In the genomic region with DNA sequence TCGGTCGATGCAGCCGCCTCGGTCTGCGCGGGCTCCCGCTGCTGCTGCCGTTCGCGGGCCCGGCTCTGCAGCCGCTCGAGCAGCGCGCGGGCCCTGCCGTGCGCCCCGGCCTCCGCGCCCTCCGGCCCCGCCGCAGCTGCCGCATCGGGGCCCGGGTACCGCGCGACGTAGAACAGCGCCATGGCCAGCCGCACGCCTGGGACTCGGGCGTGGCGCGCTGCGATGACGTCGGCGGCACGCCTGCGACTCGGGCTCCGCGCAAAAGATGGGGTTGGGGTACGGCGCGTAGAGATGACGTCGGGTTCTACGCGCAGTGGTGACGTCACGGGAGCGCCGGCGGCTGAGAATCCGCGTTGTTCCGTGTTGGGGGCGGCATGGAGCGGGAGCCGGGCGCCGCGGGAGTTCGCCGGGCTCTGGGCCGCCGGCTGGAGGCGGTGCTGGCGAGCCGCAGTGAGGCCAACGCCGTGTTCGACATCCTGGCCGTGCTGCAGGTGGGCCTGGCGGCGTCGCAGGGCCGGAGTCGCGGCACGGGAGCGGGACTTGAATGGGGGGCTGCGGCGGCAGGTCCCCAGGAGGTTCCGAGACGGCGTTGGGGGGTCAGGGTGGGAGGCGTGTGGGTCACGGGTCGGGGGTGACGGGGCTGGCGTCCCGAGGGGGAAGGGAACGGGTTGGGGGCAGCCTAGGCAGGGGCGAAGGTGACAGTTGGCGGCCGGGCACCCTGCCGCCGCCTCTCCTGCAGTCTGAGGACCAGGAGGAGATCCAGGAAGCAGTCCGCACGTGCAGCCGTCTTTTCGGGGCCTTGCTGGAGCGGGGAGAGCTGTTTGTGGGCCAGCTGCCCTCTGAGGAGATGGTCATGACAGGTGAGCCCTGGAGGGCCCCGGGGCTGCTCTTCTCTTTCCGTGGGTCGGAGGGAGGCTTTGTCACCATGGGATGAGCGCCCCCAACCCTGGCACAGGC, we compare ENCODE assay signal across 8 cellular contexts. TPM values are rescaled to one million over a fixed set of nuclear protein-coding genes. Genes with fewer than 3 reads are reported as not detected.
DNase-seq lines count a peak whose midpoint lies in the region; ATAC-seq, FAIRE-seq and TF ChIP-seq lines count a peak whose summit lies in the region.

A gene with protein sequence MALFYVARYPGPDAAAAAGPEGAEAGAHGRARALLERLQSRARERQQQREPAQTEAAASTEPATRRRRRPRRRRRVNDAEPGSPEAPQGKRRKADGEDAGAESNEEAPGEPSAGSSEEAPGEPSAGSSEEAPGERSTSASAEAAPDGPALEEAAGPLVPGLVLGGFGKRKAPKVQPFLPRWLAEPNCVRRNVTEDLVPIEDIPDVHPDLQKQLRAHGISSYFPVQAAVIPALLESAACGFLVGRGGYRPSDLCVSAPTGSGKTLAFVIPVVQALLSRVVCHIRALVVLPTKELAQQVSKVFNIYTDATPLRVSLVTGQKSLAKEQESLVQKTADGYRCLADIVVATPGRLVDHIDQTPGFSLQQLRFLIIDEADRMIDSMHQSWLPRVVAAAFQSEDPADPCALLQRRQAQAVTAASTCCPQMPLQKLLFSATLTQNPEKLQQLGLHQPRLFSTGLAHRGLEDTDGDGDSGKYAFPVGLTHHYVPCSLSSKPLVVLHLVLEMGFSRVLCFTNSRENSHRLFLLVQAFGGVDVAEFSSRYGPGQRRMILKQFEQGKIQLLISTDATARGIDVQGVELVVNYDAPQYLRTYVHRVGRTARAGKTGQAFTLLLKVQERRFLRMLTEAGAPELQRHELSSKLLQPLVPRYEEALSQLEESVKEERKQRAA (minus strand): TSS at position 205 of the 957 bp plus-strand sequence. CDS start 23 bp downstream, at position 182.
A gene (plus strand): TSS at position 343 of the 957 bp plus-strand sequence. CDS start 32 bp downstream, at position 375.

- peak within 1 kb of the TSS; percentile 95 for H3K4me3 Mint-ChIP-seq in activated T-cell treated with anti-CD3 and anti-CD28 coated beads, Interleukin-2, amount 50 U/mL, for 72 hours
- peak within 1 kb of the TSS; percentile 91 to 98 (median 94) for H3K4me3 Mint-ChIP-seq in naive B cell
- peak within 1 kb of the TSS; percentile 85 for H3K4me3 Mint-ChIP-seq in stimulated activated effector memory CD8-positive, alpha-beta T cell treated with anti-CD3 and anti-CD28 coated beads, Interleukin-12 subunit alpha, Interleukin-12 subunit beta, amount 100 ng/mL, for 72 hours

- H3K4me2 ChIP-seq in DND-41 (ENCODE audit: insufficient read depth, low read length), result peak within 1 kb of the TSS; percentile 100
- H3K4me2 ChIP-seq in KMS-11, result peak within 1 kb of the TSS; percentile 57

- H3K79me2 ChIP-seq in DND-41 (ENCODE audit: insufficient read depth, low read length), result peaks cover 72% of the 10 kb centered on the region
- peaks cover 32% of the 10 kb centered on the region for H3K79me2 ChIP-seq in KMS-11 (ENCODE audit: insufficient read depth, low read depth)

- H3K27ac ChIP-seq in DND-41 (ENCODE audit: low read length), result peak within 1 kb of the TSS; percentile 84
- H3K27ac ChIP-seq in KMS-11, result peak within 1 kb of the TSS; percentile 44; the same call in 1 of the 2 replicates

- TF ChIP-seq CTCF in DND-41 (IDR thresholded peaks at IDR 0.05; ENCODE audit: borderline replicate concordance, extremely low read depth, low read length, poor library complexity, severe bottlenecking) (no peak), KMS-11 (conservative IDR thresholded peaks at IDR 0.05; ENCODE audit: low read depth, low read length) (no peak)

- FAIRE-seq in RCC 7860 (lab: Jason Lieb, UNC), result no peak

- peak within 1 kb of the TSS; percentile 97 for H2AFZ ChIP-seq in DND-41 (ENCODE audit: low read depth, low read length)
- peak within 1 kb of the TSS; percentile 26; the same call in 1 of the 2 replicates for H2AFZ ChIP-seq in KMS-11 (ENCODE audit: low read depth)

- H3K4me3 ChIP-seq in DND-41 (ENCODE audit: low read depth in 1 of 2, low read length in 2 of 2) (peak within 1 kb of the TSS; percentile 94 to 100), KMS-11 (IDR thresholded peaks at IDR 0.05; ENCODE audit: insufficient read depth, low read depth, low read length) (no peak within 1 kb of the TSS)

- DNase-seq in DND-41 (peak; percentile 94), RCC 7860 (ENCODE audit: low spot score) (peak; percentile 75), fibroblast of gingiva (ENCODE audit: low read depth) (peak; percentile 94), naive B cell (peak; percentile 95)
- peak; percentile 96 to 97 for DNase-seq in activated T-cell treated with anti-CD3 and anti-CD28 coated beads, Interleukin-2, amount 50 U/mL, for 72 hours
- peak; percentile 99 for DNase-seq in stimulated activated effector memory CD8-positive, alpha-beta T cell treated with anti-CD3 and anti-CD28 coated beads, Interleukin-12 subunit alpha, Interleukin-12 subunit beta, amount 100 ng/mL, for 72 hours (ENCODE audit: low spot score in 2 of 2)

- no peaks in the 10 kb centered on the region for H3K9me3 Mint-ChIP-seq in activated T-cell treated with anti-CD3 and anti-CD28 coated beads, Interleukin-2, amount 50 U/mL, for 72 hours
- H3K9me3 Mint-ChIP-seq in naive B cell, result no peaks in the 10 kb centered on the region
- no peaks in the 10 kb centered on the region for H3K9me3 Mint-ChIP-seq in stimulated activated effector memory CD8-positive, alpha-beta T cell treated with anti-CD3 and anti-CD28 coated beads, Interleukin-12 subunit alpha, Interleukin-12 subunit beta, amount 100 ng/mL, for 72 hours

- ATAC-seq in DND-41 (ENCODE audit: insufficient read depth, low read depth) (peak; percentile 81), GM21737 (IDR thresholded peaks at IDR 0.05; ENCODE audit: unreplicated experiment) (peak; percentile 72), naive B cell (ENCODE audit: low read depth in 2 of 2) (peak; percentile 94)
- peak; percentile 97 for ATAC-seq in activated T-cell treated with anti-CD3 and anti-CD28 coated beads, Interleukin-2, amount 50 U/mL, for 72 hours (replicated peaks in 1 of 2)
- peak; percentile 96 for ATAC-seq in stimulated activated effector memory CD8-positive, alpha-beta T cell treated with anti-CD3 and anti-CD28 coated beads, Interleukin-12 subunit alpha, Interleukin-12 subunit beta, amount 100 ng/mL, for 72 hours

- H3K36me3 Mint-ChIP-seq in activated T-cell treated with anti-CD3 and anti-CD28 coated beads, Interleukin-2, amount 50 U/mL, for 72 hours (ENCODE audit: insufficient read depth in 2 of 2), result peaks cover 5% of the 10 kb centered on the region in 2 donors
- no peaks in the 10 kb centered on the region for H3K36me3 Mint-ChIP-seq in naive B cell
- peaks cover 57% of the 10 kb centered on the region for H3K36me3 Mint-ChIP-seq in stimulated activated effector memory CD8-positive, alpha-beta T cell treated with anti-CD3 and anti-CD28 coated beads, Interleukin-12 subunit alpha, Interleukin-12 subunit beta, amount 100 ng/mL, for 72 hours

- no peaks in the 10 kb centered on the region for H3K27me3 Mint-ChIP-seq in activated T-cell treated with anti-CD3 and anti-CD28 coated beads, Interleukin-2, amount 50 U/mL, for 72 hours (ENCODE audit: low read depth)
- H3K27me3 Mint-ChIP-seq in naive B cell, result no peaks in the 10 kb centered on the region

- H3K27ac Mint-ChIP-seq in activated T-cell treated with anti-CD3 and anti-CD28 coated beads, Interleukin-2, amount 50 U/mL, for 72 hours, result peak within 1 kb of the TSS; percentile 99
- H3K27ac Mint-ChIP-seq in naive B cell, result peak within 1 kb of the TSS; percentile 91 to 100 (median 98)
- peak within 1 kb of the TSS; percentile 97 for H3K27ac Mint-ChIP-seq in stimulated activated effector memory CD8-positive, alpha-beta T cell treated with anti-CD3 and anti-CD28 coated beads, Interleukin-12 subunit alpha, Interleukin-12 subunit beta, amount 100 ng/mL, for 72 hours

- peaks cover 69% of the 10 kb centered on the region for H3K36me3 ChIP-seq in DND-41 (ENCODE audit: insufficient read depth, low read length)
- H3K36me3 ChIP-seq in KMS-11 (ENCODE audit: insufficient read depth), result no peaks in the 10 kb centered on the region

- H3K27me3 ChIP-seq in DND-41 (ENCODE audit: insufficient read depth, low read length, poor library complexity) (no peaks in the 10 kb centered on the region), KMS-11 (ENCODE audit: insufficient read depth, low read depth) (no peaks in the 10 kb centered on the region)

- peaks cover 67% of the 10 kb centered on the region for H4K20me1 ChIP-seq in DND-41 (ENCODE audit: insufficient read depth, low read length)
- H4K20me1 ChIP-seq in KMS-11 (ENCODE audit: insufficient read depth), result no peaks in the 10 kb centered on the region

- H3K4me1 ChIP-seq in DND-41 (ENCODE audit: insufficient read depth, low read length) (peaks cover 42% of the 10 kb centered on the region), KMS-11 (ENCODE audit: low read depth, poor library complexity, severe bottlenecking) (peaks cover 4% of the 10 kb centered on the region)

- H3K4me1 Mint-ChIP-seq in activated T-cell treated with anti-CD3 and anti-CD28 coated beads, Interleukin-2, amount 50 U/mL, for 72 hours (ENCODE audit: low read depth), result peaks cover 29% of the 10 kb centered on the region
- H3K4me1 Mint-ChIP-seq in naive B cell, result peaks cover 26 to 28% (median 27%) of the 10 kb centered on the region in 3 donors
- peaks cover 37% of the 10 kb centered on the region for H3K4me1 Mint-ChIP-seq in stimulated activated effector memory CD8-positive, alpha-beta T cell treated with anti-CD3 and anti-CD28 coated beads, Interleukin-12 subunit alpha, Interleukin-12 subunit beta, amount 100 ng/mL, for 72 hours

- no peaks in the 10 kb centered on the region for H3K9me3 ChIP-seq in DND-41 (ENCODE audit: insufficient read depth, low read length, severe bottlenecking)

- H3K9ac ChIP-seq in DND-41 (ENCODE audit: low read depth, low read length) (peak within 1 kb of the TSS; percentile 94), KMS-11 (peak within 1 kb of the TSS; percentile 68; the same call in 1 of the 2 replicates)

RNA-seq across cellular contexts. Expression of the first gene that starts in this region (rescaled TPM):
- total RNA-seq in activated T-cell treated with anti-CD3 and anti-CD28 coated beads, Interleukin-2, amount 50 U/mL, for 72 hours, result 10 to 100 TPM; 18.3 to 23.4 TPM
- polyA plus RNA-seq in naive B cell (ENCODE audit: low read depth in 6 of 6), result 10 to 100 TPM in 1 of 6 donors, 1 to 10 TPM in 4, not detected in 1; 7.1 to 14.9 (median 7.6) TPM

RNA-seq across cellular contexts. Expression of the second gene that starts in this region (rescaled TPM):
- 10 to 100 TPM; 19.4 to 21.2 TPM for total RNA-seq in activated T-cell treated with anti-CD3 and anti-CD28 coated beads, Interleukin-2, amount 50 U/mL, for 72 hours
- 10 to 100 TPM; 19.1 to 26.4 (median 24.1) TPM for polyA plus RNA-seq in naive B cell (ENCODE audit: low read depth in 6 of 6)
